18 cellular contexts compared by ENCODE assay signal in the genomic region with DNA sequence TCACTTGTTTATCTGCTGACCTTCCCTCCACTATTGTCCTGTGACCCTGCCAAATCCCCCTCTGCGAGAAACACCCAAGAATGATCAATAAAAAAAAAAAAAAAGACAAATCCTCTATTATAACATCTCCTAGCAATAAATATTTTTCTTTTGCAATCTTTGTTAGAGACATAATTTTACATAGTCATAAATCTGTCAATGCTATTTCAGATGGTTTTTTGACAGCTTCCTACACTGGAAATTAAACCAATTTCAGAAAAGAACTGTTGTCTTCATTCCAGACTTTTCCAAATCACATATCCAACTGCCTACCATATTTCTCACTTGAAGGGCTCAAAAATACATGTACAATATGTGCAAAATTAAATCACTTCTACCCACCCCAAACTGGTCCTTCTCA. TPM values are rescaled to one million over a fixed set of nuclear protein-coding genes. Genes with fewer than 3 reads are reported as not detected.
DNase-seq lines count a peak whose midpoint lies in the region; ATAC-seq and TF ChIP-seq lines count a peak whose summit lies in the region.
"Had no signal": no experiment of that assay in that cellular context is flagged by ENCODE, and none has a peak within 500 bp of the region (broad histone marks: within the 10 kb centered on the region; RNA-seq: fewer than 3 reads in every experiment).

No MANE protein-coding gene starts in this region.

- H3K9me3 Mint-ChIP-seq in activated CD8-positive, alpha-beta T cell treated with anti-CD3 and anti-CD28 coated beads for 36 hours = no peaks in the 10 kb centered on the region
- H3K9me3 Mint-ChIP-seq in activated CD8-positive, alpha-beta T cell treated with anti-CD3 and anti-CD28 coated beads, Interleukin-2, amount 10 ng/mL, durations not matched to agents 7 days and 5 days (ENCODE audit: insufficient read depth) = no peaks in the 10 kb centered on the region
- H3K9me3 Mint-ChIP-seq in brain = peaks cover 13 to 35% (median 21%) of the 10 kb centered on the region in 5 experiments
- peaks cover 6% of the 10 kb centered on the region for H3K9me3 Mint-ChIP-seq in neural crest cell

- ATAC-seq in activated CD8-positive, alpha-beta T cell treated with anti-CD3 and anti-CD28 coated beads for 36 hours = no peak
- no peak for ATAC-seq in activated CD8-positive, alpha-beta T cell treated with anti-CD3 and anti-CD28 coated beads, Interleukin-2, amount 10 ng/mL, durations not matched to agents 7 days and 5 days
- no peak for ATAC-seq in GM21529 (IDR thresholded peaks at IDR 0.05; ENCODE audit: unreplicated experiment)

- peaks cover 31% of the 10 kb centered on the region for H3K36me3 Mint-ChIP-seq in activated CD8-positive, alpha-beta T cell treated with anti-CD3 and anti-CD28 coated beads for 36 hours (ENCODE audit: low read depth)
- peaks cover 15% of the 10 kb centered on the region for H3K36me3 Mint-ChIP-seq in activated CD8-positive, alpha-beta T cell treated with anti-CD3 and anti-CD28 coated beads, Interleukin-2, amount 10 ng/mL, durations not matched to agents 7 days and 5 days (ENCODE audit: low read depth)
- H3K36me3 Mint-ChIP-seq in brain (peaks cover 46% of the 10 kb centered on the region), neural crest cell (ENCODE audit: low read depth) (peaks cover 23% of the 10 kb centered on the region)

- no peaks in the 10 kb centered on the region for H3K9me2 ChIP-seq in Loucy (replicated peaks; ENCODE audit: low read depth, low read length)

- H3K27ac Mint-ChIP-seq in activated CD8-positive, alpha-beta T cell treated with anti-CD3 and anti-CD28 coated beads for 36 hours = peak overlapping the region; percentile 30
- H3K27ac Mint-ChIP-seq in activated CD8-positive, alpha-beta T cell treated with anti-CD3 and anti-CD28 coated beads, Interleukin-2, amount 10 ng/mL, durations not matched to agents 7 days and 5 days = no peak overlapping the region
- H3K27ac Mint-ChIP-seq in brain (peak overlapping the region in 3 of 5 experiments; percentile 8 to 56 (median 53)), neural crest cell (ENCODE audit: unreplicated experiment) (no peak overlapping the region)

- H2AFZ ChIP-seq in Loucy (ENCODE audit: low read length) = no peak overlapping the region

- H3K27me3 ChIP-seq in Loucy (ENCODE audit: insufficient read depth, low read length, poor library complexity, severe bottlenecking) = no peaks in the 10 kb centered on the region
- H3K27me3 ChIP-seq: BLaER1 treated with 17β-estradiol and CSF1 and Interleukin-3, amounts not matched to agents 10 nM and 100 nM had no signal

- H4K20me1 ChIP-seq in Loucy (ENCODE audit: insufficient read depth, low read length, poor library complexity, severe bottlenecking) = peaks cover 4% of the 10 kb centered on the region

- intact Hi-C loops in activated CD8-positive, alpha-beta T cell treated with anti-CD3 and anti-CD28 coated beads for 36 hours (cut with micrococcal nuclease) = no loop called here

- peak overlapping the region; percentile 47 for H3K4me2 ChIP-seq in Loucy (ENCODE audit: low read depth, low read length, poor library complexity, severe bottlenecking)

- no peaks in the 10 kb centered on the region for H3K27me3 Mint-ChIP-seq in activated CD8-positive, alpha-beta T cell treated with anti-CD3 and anti-CD28 coated beads for 36 hours
- no peaks in the 10 kb centered on the region for H3K27me3 Mint-ChIP-seq in activated CD8-positive, alpha-beta T cell treated with anti-CD3 and anti-CD28 coated beads, Interleukin-2, amount 10 ng/mL, durations not matched to agents 7 days and 5 days (ENCODE audit: low read depth)
- H3K27me3 Mint-ChIP-seq in brain (no peaks in the 10 kb centered on the region), neural crest cell (ENCODE audit: low read depth) (no peaks in the 10 kb centered on the region)

- POLR2A ChIA-PET in activated CD8-positive, alpha-beta T cell treated with anti-CD3 and anti-CD28 coated beads for 36 hours (lab: Charles Lee) = interaction anchor here (1.4 kb wide), 1 partner anchor 21 kb away, joined by 3 read pairs; no protein-coding TSS in a partner anchor
- POLR2A ChIA-PET in activated CD8-positive, alpha-beta T cell treated with anti-CD3 and anti-CD28 coated beads, Interleukin-2, amount 10 ng/mL, durations not matched to agents 7 days and 5 days (lab: Charles Lee) = interaction anchor here (0.7 kb wide), 1 partner anchor 165 kb away, joined by 3 read pairs; no protein-coding TSS in a partner anchor

- peak overlapping the region; percentile 37 for H3K4me3 ChIP-seq in Loucy (ENCODE audit: low read length, poor library complexity, severe bottlenecking)
- H3K4me3 ChIP-seq: BLaER1 treated with 17β-estradiol and CSF1 and Interleukin-3, amounts not matched to agents 10 nM and 100 nM had no signal

- peaks cover 25% of the 10 kb centered on the region for H3K4me1 ChIP-seq in Loucy (ENCODE audit: insufficient read depth, low read length, poor library complexity, severe bottlenecking)

- CTCF ChIA-PET in activated CD8-positive, alpha-beta T cell treated with anti-CD3 and anti-CD28 coated beads for 36 hours (lab: Charles Lee) = no interaction called here
- CTCF ChIA-PET in activated CD8-positive, alpha-beta T cell treated with anti-CD3 and anti-CD28 coated beads, Interleukin-2, amount 10 ng/mL, durations not matched to agents 7 days and 5 days (lab: Charles Lee) = no interaction called here

- TF ChIP-seq CTCF in activated CD8-positive, alpha-beta T cell treated with anti-CD3 and anti-CD28 coated beads for 36 hours (IDR thresholded peaks at IDR 0.05) = no peak
- TF ChIP-seq CTCF in Loucy (conservative IDR thresholded peaks at IDR 0.05; ENCODE audit: low read length) = no peak
- no peak for TF ChIP-seq CTCF in brain (conservative IDR thresholded peaks at IDR 0.05)
- no peak for TF ChIP-seq CTCF in neural crest cell (conservative IDR thresholded peaks at IDR 0.05)

- H3K36me3 ChIP-seq in Loucy (ENCODE audit: insufficient read depth, low read length) = no peaks in the 10 kb centered on the region

- no peaks in the 10 kb centered on the region for H3K9me3 ChIP-seq in Loucy (ENCODE audit: insufficient read depth, low read depth, low read length)

- H3K4me3 Mint-ChIP-seq in activated CD8-positive, alpha-beta T cell treated with anti-CD3 and anti-CD28 coated beads for 36 hours = no peak overlapping the region
- no peak overlapping the region for H3K4me3 Mint-ChIP-seq in activated CD8-positive, alpha-beta T cell treated with anti-CD3 and anti-CD28 coated beads, Interleukin-2, amount 10 ng/mL, durations not matched to agents 7 days and 5 days
- H3K4me3 Mint-ChIP-seq in brain (peak overlapping the region; percentile 0 to 63 (median 2)), neural crest cell (peak overlapping the region; percentile 27)

- no peak overlapping the region for H3K9ac ChIP-seq in Loucy (ENCODE audit: low read depth, low read length, poor library complexity, severe bottlenecking)
- H3K9ac ChIP-seq: BLaER1 treated with 17β-estradiol and CSF1 and Interleukin-3, amounts not matched to agents 10 nM and 100 nM had no signal

- peaks cover 52% of the 10 kb centered on the region for H3K79me2 ChIP-seq in Loucy (ENCODE audit: insufficient read depth, low read length)

- peaks cover 35% of the 10 kb centered on the region for H3K4me1 Mint-ChIP-seq in activated CD8-positive, alpha-beta T cell treated with anti-CD3 and anti-CD28 coated beads for 36 hours (ENCODE audit: low read depth)
- H3K4me1 Mint-ChIP-seq in activated CD8-positive, alpha-beta T cell treated with anti-CD3 and anti-CD28 coated beads, Interleukin-2, amount 10 ng/mL, durations not matched to agents 7 days and 5 days (ENCODE audit: low read depth) = peaks cover 12% of the 10 kb centered on the region
- H3K4me1 Mint-ChIP-seq in brain (peaks cover 18% of the 10 kb centered on the region), neural crest cell (peaks cover 14% of the 10 kb centered on the region)

- H3F3A ChIP-seq in Loucy (ENCODE audit: low read depth) = no peaks in the 10 kb centered on the region

- no peak for DNase-seq in activated CD8-positive, alpha-beta T cell treated with anti-CD3 and anti-CD28 coated beads for 36 hours
- no peak for DNase-seq in activated CD8-positive, alpha-beta T cell treated with anti-CD3 and anti-CD28 coated beads, Interleukin-2, amount 10 ng/mL, durations not matched to agents 7 days and 5 days
- DNase-seq in neural crest cell (ENCODE audit: low read depth, low spot score) (no peak), HuH-7 (ENCODE audit: low spot score) (no peak), HT-29 (ENCODE audit: low spot score) (no peak)
- DNase-seq: COR-L47; H7; NCI-H1048; NCI-H146; NCI-H345; NCI-H69; NK-92 treated with Interleukin-12 subunit alpha and Interleukin-12 subunit beta, amount 100 ng/mL, for 24 hours; OCI-M1; RPMI8226 had no signal

RNA-seq across cellular contexts. Expression of gene METTL16, which starts 3.7 kb away (rescaled TPM):
- total RNA-seq in activated CD8-positive, alpha-beta T cell treated with anti-CD3 and anti-CD28 coated beads for 36 hours = 10 to 100 TPM; 47.9 to 50.3 TPM
- total RNA-seq in activated CD8-positive, alpha-beta T cell treated with anti-CD3 and anti-CD28 coated beads, Interleukin-2, amount 10 ng/mL, durations not matched to agents 7 days and 5 days = 10 to 100 TPM; 25.7 to 27.0 TPM
- 30.4 TPM for polyA plus RNA-seq in brain (ENCODE audit: insufficient read depth, low read depth, low replicate concordance)
- total RNA-seq in neural crest cell = 44.9 and 49.9 TPM in 2 replicates
- total RNA-seq in HT-29 (2014; rRNA removed; shearing (Covaris generic)) = 9.4 and 10.2 TPM in 2 replicates

Comparison
In these comparisons a context has a peak if more than half of its experiments do, and no peak if none do; other contexts are left out.
1. H3K27ac Mint-ChIP-seq: peak in activated CD8-positive, alpha-beta T cell treated with anti-CD3 and anti-CD28 coated beads for 36 hours (single experiment) and brain (3 of 5); none in activated CD8-positive, alpha-beta T cell treated with anti-CD3 and anti-CD28 coated beads, Interleukin-2, amount 10 ng/mL, durations not matched to agents 7 days and 5 days (single experiment) and neural crest cell (single experiment).
2. H3K4me3 Mint-ChIP-seq: peak in brain (5 of 5) and neural crest cell (single experiment); none in activated CD8-positive, alpha-beta T cell treated with anti-CD3 and anti-CD28 coated beads for 36 hours (single experiment) and activated CD8-positive, alpha-beta T cell treated with anti-CD3 and anti-CD28 coated beads, Interleukin-2, amount 10 ng/mL, durations not matched to agents 7 days and 5 days (single experiment).